Comparison of ENCODE assay signal across 8 cellular contexts in genomic region chr19:41426952-41427646, GRCh38.
A peak's percentile ranks its signal among the peaks of the same experiment; 100 is the strongest.
DNase-seq lines count a peak whose midpoint lies in the region; ATAC-seq lines count a peak whose summit lies in the region.

B3GNT8 (minus strand) TSS chr19:41427374; CDS start chr19:41426778, 596 bp downstream.

- DNase-seq in DMS79 treated with DMSO at 0.1 percent for 48 hours (lab: John Stamatoyannopoulos, UW) (peak; percentile 78), NCI-H1105 treated with DMSO at 0.1 percent for 48 hours (lab: John Stamatoyannopoulos, UW) (peak; percentile 83), medulla oblongata (ENCODE audit: extremely low spot score) (peak; percentile 41)
- peak; percentile 31 for DNase-seq in activated CD4-positive, alpha-beta T cell treated with anti-CD3 and anti-CD28 coated beads, Interleukin-2, amount 50 U/mL, for 1 hour
- DNase-seq in effector CD8-positive, alpha-beta T cell (lab: John Stamatoyannopoulos, UW): peak; percentile 10
- peak; percentile 68 for DNase-seq in stimulated activated CD8-positive, alpha-beta memory T cell treated with anti-CD3 and anti-CD28 coated beads, Interleukin-4, amount 100 ng/mL, for 48 hours

- ATAC-seq in HG02885 (IDR thresholded peaks at IDR 0.05; ENCODE audit: poor library complexity, unreplicated experiment): no peak
- no peak for ATAC-seq in HG02852 (IDR thresholded peaks at IDR 0.05; ENCODE audit: unreplicated experiment)

Comparison
In these comparisons a context has a peak if more than half of its experiments do, and no peak if none do; other contexts are left out.
1. DNase-seq: peak in every context shown above with its lines; median percentile 83 in NCI-H1105 treated with DMSO at 0.1 percent for 48 hours; 78 in DMS79 treated with DMSO at 0.1 percent for 48 hours; 68 in stimulated activated CD8-positive, alpha-beta memory T cell treated with anti-CD3 and anti-CD28 coated beads, Interleukin-4, amount 100 ng/mL, for 48 hours; 41 in medulla oblongata; 31 in activated CD4-positive, alpha-beta T cell treated with anti-CD3 and anti-CD28 coated beads, Interleukin-2, amount 50 U/mL, for 1 hour; 10 in effector CD8-positive, alpha-beta T cell.